Comparison of ENCODE assay signal across 1 cellular context in genomic region chr7:102294589-102294988, GRCh38.
TF ChIP-seq lines count a peak whose summit lies in the region.

No MANE protein-coding gene starts in this region.

TF ChIP-seq in GM12878, 131 proteins besides CTCF, POLR2A, EP300 and RAD21:
- TF ChIP-seq MAX (IDR thresholded peaks at IDR 0.05; ENCODE audit: low read depth, low read length) (no peak), SRF (IDR thresholded peaks at IDR 0.05; ENCODE audit: low read depth in 2 of 2, low read length in 2 of 2) (no peak), HDAC6 (IDR thresholded peaks at IDR 0.05; ENCODE audit: unreplicated experiment) (no peak), ASH2L (IDR thresholded peaks at IDR 0.05; ENCODE audit: borderline replicate concordance, low read depth) (no peak), SP1 (IDR thresholded peaks at IDR 0.05; ENCODE audit: low read depth, low read length) (no peak), PKNOX1 (IDR thresholded peaks at IDR 0.05) (no peak), BRCA1 (IDR thresholded peaks at IDR 0.05; ENCODE audit: low read depth, low read length) (no peak), SPI1 (IDR thresholded peaks at IDR 0.05; ENCODE audit: borderline replicate concordance, insufficient read depth, low read depth, low read length) (no peak), ZBED1 (IDR thresholded peaks at IDR 0.05; ENCODE audit: borderline replicate concordance) (no peak), IKZF1 (conservative IDR thresholded peaks at IDR 0.05) (no peak), RELA (IDR thresholded peaks at IDR 0.05; ENCODE audit: borderline replicate concordance, partially characterized antibody) (no peak), STAT1 (conservative IDR thresholded peaks at IDR 0.05) (no peak)
